In genomic region chr2:102114851-102115497, GRCh38 we compare ENCODE assay signal across 12 cellular contexts. TPM values are rescaled to one million over a fixed set of nuclear protein-coding genes. Genes with fewer than 3 reads are reported as not detected.
DNase-seq lines count a peak whose midpoint lies in the region; ATAC-seq, FAIRE-seq and TF ChIP-seq lines count a peak whose summit lies in the region.
"Had no signal": no experiment of that assay in that cellular context is flagged by ENCODE, and none has a peak within 500 bp of the region (broad histone marks: within the 10 kb centered on the region; RNA-seq: fewer than 3 reads in every experiment).

No MANE protein-coding gene starts in this region.

- H3K4me3 Mint-ChIP-seq in CD8-positive, alpha-beta memory T cell, result no peak overlapping the region
- H3K4me3 Mint-ChIP-seq: T-helper 2 cell treated with Interferon-gamma antibody and Interleukin-4, amounts not matched to agents 5 μg/mL and 100 μg/mL, for 36 hours had no signal

- peak overlapping the region; percentile 45 for H3K4me2 ChIP-seq in osteoblast (ENCODE audit: insufficient read depth, low read length)

- peaks cover 5 to 8% of the 10 kb centered on the region in 2 donors for H3K27me3 Mint-ChIP-seq in CD8-positive, alpha-beta memory T cell

- H3K4me1 Mint-ChIP-seq in CD8-positive, alpha-beta memory T cell, result no peaks in the 10 kb centered on the region

- H3K79me2 ChIP-seq in osteoblast (ENCODE audit: insufficient read depth, low read length), result no peaks in the 10 kb centered on the region

- FAIRE-seq in RCC 7860 (lab: Jason Lieb, UNC), result no peak

- H3K27ac ChIP-seq in osteoblast (ENCODE audit: low read depth, low read length), result peak overlapping the region; percentile 99
- no peak overlapping the region for H3K27ac ChIP-seq in CD8-positive, alpha-beta memory T cell (ENCODE audit: low read depth, low read length)

- no peaks in the 10 kb centered on the region for H3K9me3 Mint-ChIP-seq in CD8-positive, alpha-beta memory T cell
- H3K9me3 Mint-ChIP-seq: T-helper 2 cell treated with Interferon-gamma antibody and Interleukin-4, amounts not matched to agents 5 μg/mL and 100 μg/mL, for 36 hours had no signal

- H3K4me1 ChIP-seq in osteoblast (ENCODE audit: insufficient read depth, low read length), result peaks cover 52% of the 10 kb centered on the region
- no peaks in the 10 kb centered on the region for H3K4me1 ChIP-seq in CD8-positive, alpha-beta memory T cell (ENCODE audit: insufficient read depth, low read length)

- H3K36me3 ChIP-seq in osteoblast (ENCODE audit: insufficient read depth, low read length), result peaks cover 4% of the 10 kb centered on the region
- no peaks in the 10 kb centered on the region for H3K36me3 ChIP-seq in CD8-positive, alpha-beta memory T cell (ENCODE audit: insufficient read depth, low read length)

- no peak for ATAC-seq in GM21717 (IDR thresholded peaks at IDR 0.05; ENCODE audit: unreplicated experiment)
- ATAC-seq: HCT116 had no signal

- no peak overlapping the region for H2AFZ ChIP-seq in osteoblast (ENCODE audit: low read length)

- H4K20me1 ChIP-seq in osteoblast (ENCODE audit: insufficient read depth, low read length), result no peaks in the 10 kb centered on the region

- CTCF ChIA-PET in CD8-positive, alpha-beta memory T cell (lab: Charles Lee), result interaction anchor here (0.9 kb wide), 1 partner anchor 125 kb away, joined by 3 read pairs; no protein-coding TSS in a partner anchor

- TF ChIP-seq CTCF in fibroblast of mammary gland (conservative IDR thresholded peaks at IDR 0.05; ENCODE audit: control insufficient read depth, insufficient read depth, low read depth, low read length), result no peak
- TF ChIP-seq CTCF in osteoblast (IDR thresholded peaks at IDR 0.05; ENCODE audit: extremely low read depth, low read depth, low read length), result no peak

- POLR2A ChIA-PET in CD8-positive, alpha-beta memory T cell (lab: Charles Lee), result no interaction called here

- H3K36me3 Mint-ChIP-seq in CD8-positive, alpha-beta memory T cell, result no peaks in the 10 kb centered on the region

- DNase-seq in Daoy (ENCODE audit: low read depth) (peak; percentile 85), RCC 7860 (ENCODE audit: low spot score) (peak; percentile 91), fibroblast of mammary gland (ENCODE audit: low read depth) (peak; percentile 32), osteoblast (ENCODE audit: insufficient read length, low spot score, missing footprints) (no peak), NCI-H2029 (lab: John Stamatoyannopoulos, UW) (no peak), pons (ENCODE audit: low spot score) (no peak)
- DNase-seq in CD8-positive, alpha-beta memory T cell, result no peak
- DNase-seq: foreskin fibroblast, NCI-H1092 had no signal

- H3K9me3 ChIP-seq in osteoblast (ENCODE audit: low read depth, low read length), result no peaks in the 10 kb centered on the region
- H3K9me3 ChIP-seq in CD8-positive, alpha-beta memory T cell (ENCODE audit: low read length), result no peaks in the 10 kb centered on the region

- no peaks in the 10 kb centered on the region for H3K27me3 ChIP-seq in osteoblast (ENCODE audit: insufficient read depth, low read length)
- H3K27me3 ChIP-seq in CD8-positive, alpha-beta memory T cell (ENCODE audit: insufficient read depth, low read length, poor library complexity, severe bottlenecking), result no peaks in the 10 kb centered on the region

- H3K4me3 ChIP-seq in fibroblast of mammary gland (ENCODE audit: control insufficient read depth, low read depth, low read length), result no peak overlapping the region
- H3K4me3 ChIP-seq in osteoblast (ENCODE audit: insufficient read depth, low read length), result no peak overlapping the region
- H3K4me3 ChIP-seq in CD8-positive, alpha-beta memory T cell (ENCODE audit: low read length), result no peak overlapping the region

- H3K27ac Mint-ChIP-seq in CD8-positive, alpha-beta memory T cell, result no peak overlapping the region
- H3K27ac Mint-ChIP-seq: T-helper 2 cell treated with Interferon-gamma antibody and Interleukin-4, amounts not matched to agents 5 μg/mL and 100 μg/mL, for 36 hours had no signal

RNA-seq across cellular contexts. Expression of gene IL1R1, which starts 27.6 kb away (rescaled TPM):
- total RNA-seq in Daoy (2014; rRNA removed; shearing (Covaris generic)), result 1.1 and 3.2 TPM in 2 replicates
- total RNA-seq in osteoblast, result 89.8 and 116 TPM in 2 replicates
- 1 to 10 TPM; 3.7 TPM for total RNA-seq in CD8-positive, alpha-beta memory T cell
- polyA plus RNA-seq in CD8-positive, alpha-beta memory T cell, result 0.30 TPM

Comparison
In these comparisons a context has a peak if more than half of its experiments do, and no peak if none do; other contexts are left out.
1. DNase-seq: peak in Daoy (single experiment), RCC 7860 (single experiment) and fibroblast of mammary gland (single experiment); none in osteoblast (single experiment), CD8-positive, alpha-beta memory T cell (0 of 5), NCI-H2029 (single experiment) and pons (single experiment).
2. RNA of gene IL1R1, which starts 27.6 kb away (total RNA-seq): 89.8 to 116 TPM in osteoblast; 3.7 TPM in CD8-positive, alpha-beta memory T cell and 1.1 to 3.2 TPM in Daoy; every median in the first group is over 10 times any median in the second.